In genomic region chr17:48031966-48032365, GRCh38 we compare ENCODE assay signal across 27 cellular contexts. TPM values are rescaled to one million over a fixed set of nuclear protein-coding genes. Genes with fewer than 3 reads are reported as not detected.
"Had no signal": no experiment of that assay in that cellular context is flagged by ENCODE, and none has a peak within 500 bp of the region (broad histone marks: within the 10 kb centered on the region; RNA-seq: fewer than 3 reads in every experiment).

No MANE protein-coding gene starts in this region.

- H3K27me3 ChIP-seq: right atrium auricular region, testis, tibial artery had no signal

- FAIRE-seq: colon, frontal cortex, keratinocyte had no signal

- H2AFZ ChIP-seq: parathyroid adenoma had no signal

- H3K27ac ChIP-seq: dorsolateral prefrontal cortex, left lung, neutrophil, parathyroid adenoma, prostate gland, right atrium auricular region, stomach, testis, tibial artery had no signal

- H3K9me3 Mint-ChIP-seq: type B pancreatic cell had no signal

- H3K4me3 Mint-ChIP-seq: naive thymus-derived CD4-positive, alpha-beta T cell; type B pancreatic cell had no signal

- H3K36me3 Mint-ChIP-seq: naive thymus-derived CD4-positive, alpha-beta T cell; type B pancreatic cell had no signal

- DNase-seq: cerebellar nuclear complex; dorsolateral prefrontal cortex; effector CD4-positive, alpha-beta T cell; left lung; mesenchymal stem cell; midbrain; naive thymus-derived CD4-positive, alpha-beta T cell; stimulated activated CD4-positive, alpha-beta T cell treated with anti-CD3 and anti-CD28 coated beads, Interleukin-12 subunit alpha, Interleukin-12 subunit beta, amount 100 ng/mL, for 4 hours; stimulated activated CD4-positive, alpha-beta T cell treated with anti-CD3 and anti-CD28 coated beads, Interleukin-1b, Interleukin-23, amount 100 ng/mL, for 48 hours; stimulated activated CD4-positive, alpha-beta T cell treated with anti-CD3 and anti-CD28 coated beads, Interleukin-4, amount 100 ng/mL, for 1 hour; stimulated activated CD8-positive, alpha-beta memory T cell treated with anti-CD3 and anti-CD28 coated beads, Interleukin-4, amount 100 ng/mL, for 48 hours; stimulated activated naive CD4-positive, alpha-beta T cell treated with Interleukin-2 at 50 U/mL for 16 hours; stomach; substantia nigra; testis; tibial artery had no signal

- H3K27ac Mint-ChIP-seq: type B pancreatic cell had no signal

- H3K9ac ChIP-seq: parathyroid adenoma had no signal

- H3K36me3 ChIP-seq: left lung, neutrophil, prostate gland, right atrium auricular region had no signal

- H3K4me1 ChIP-seq: parathyroid adenoma had no signal

- ATAC-seq: left lung; naive thymus-derived CD4-positive, alpha-beta T cell; sciatic nerve had no signal

- H3K79me2 ChIP-seq: parathyroid adenoma had no signal

- H3K9me3 ChIP-seq: left lung, neutrophil, prostate gland, right atrium auricular region, stomach, testis, tibial artery had no signal

- H3K4me2 ChIP-seq: smooth muscle cell had no signal

- H3K4me3 ChIP-seq: dorsolateral prefrontal cortex, left lung, prostate gland, right atrium auricular region, smooth muscle cell, stomach, testis, tibial artery had no signal

RNA-seq across cellular contexts. Expression of gene COPZ2, which starts 5.6 kb away (rescaled TPM):
- polyA plus RNA-seq: neural cell had no signal
